ENCODE assay signal across 8 cellular contexts in the genomic region with DNA sequence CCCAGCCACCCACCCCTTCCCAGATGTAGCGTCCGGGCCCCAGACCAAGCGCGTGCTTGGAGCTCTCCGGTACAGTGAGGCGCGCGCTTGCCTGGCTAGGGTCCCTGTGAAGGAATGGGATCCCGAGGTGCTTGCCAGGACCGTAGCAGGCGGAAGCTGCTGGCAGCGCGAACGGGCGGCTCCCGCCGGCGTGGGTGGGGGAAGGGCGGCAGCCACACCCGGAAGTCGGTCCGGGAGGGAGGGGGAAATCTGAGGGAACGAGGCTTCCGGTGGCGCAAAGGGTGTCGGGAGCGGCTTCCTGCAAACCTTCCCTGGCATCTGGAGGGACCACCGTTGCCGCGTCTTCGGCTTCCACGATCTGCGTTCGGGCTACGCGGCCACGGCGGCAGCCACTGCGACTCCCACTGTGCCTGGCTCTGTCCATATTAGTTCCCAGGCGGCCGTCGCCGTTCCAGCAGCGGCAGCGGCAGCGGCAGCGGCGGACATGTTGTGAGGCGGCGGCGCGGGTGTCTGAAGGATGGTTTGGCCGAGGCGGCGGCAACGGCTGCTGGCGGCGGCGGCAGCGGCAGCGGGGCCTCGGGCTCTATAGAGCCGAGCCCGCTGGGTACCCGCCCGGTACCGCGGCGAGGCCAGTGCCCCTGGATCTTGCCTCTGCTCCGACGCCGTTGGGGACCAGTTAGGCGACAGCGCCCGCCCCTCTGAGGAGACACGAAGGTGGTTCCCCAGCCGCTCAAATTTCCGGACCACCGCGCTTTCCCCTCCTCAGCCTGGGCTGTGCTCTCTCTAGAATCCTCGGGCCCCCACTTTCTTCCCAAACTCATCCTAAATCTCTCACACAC. TPM values are rescaled to one million over a fixed set of nuclear protein-coding genes. Genes with fewer than 3 reads are reported as not detected.
DNase-seq lines count a peak whose midpoint lies in the region; ATAC-seq lines count a peak whose summit lies in the region.

A gene (plus strand): TSS at position 275 of the 839 bp plus-strand sequence. CDS start 739 bp downstream, outside the sequence.

- H3K27me3 ChIP-seq in endocrine pancreas (ENCODE audit: control insufficient read depth, insufficient read depth, low read length) (no peaks in the 10 kb centered on the region), mesendoderm (ENCODE audit: insufficient read depth, low read length, poor library complexity) (no peaks in the 10 kb centered on the region)

- H3K4me2 ChIP-seq in mesendoderm (ENCODE audit: low read length), result peak within 1 kb of the TSS; percentile 32

- peak within 1 kb of the TSS; percentile 77 for H3K4ac ChIP-seq in mesendoderm (ENCODE audit: low read depth, low read length)

- peak within 1 kb of the TSS; percentile 99 for H3K4me3 ChIP-seq in endocrine pancreas (ENCODE audit: control insufficient read depth, insufficient read depth, low read length)
- peak within 1 kb of the TSS; percentile 72 for H3K4me3 ChIP-seq in mesendoderm (ENCODE audit: low read length)

- no peak within 1 kb of the TSS for H3K23ac ChIP-seq in mesendoderm (ENCODE audit: low read length)

- no peak within 1 kb of the TSS for H2BK15ac ChIP-seq in mesendoderm (replicated peaks; ENCODE audit: low read depth)

- H3K27ac ChIP-seq in mesendoderm (ENCODE audit: low read depth, low read length), result peak within 1 kb of the TSS; percentile 98

- DNase-seq in Caki2 (ENCODE audit: low read depth) (peak; percentile 83), HUDEP-2 (lab: John Stamatoyannopoulos, UW; ENCODE audit: unreplicated experiment in 76 of 76) (peak in 75 of 76 experiments; percentile 49 to 93 (median 85)), NOMO-1 treated with dmso at 0.1 percent for 144 hours (lab: John Stamatoyannopoulos, UW; ENCODE audit: unreplicated experiment) (peak; percentile 72), mesendoderm (peak; percentile 97)
- peak; percentile 68 for DNase-seq in activated CD8-positive, alpha-beta memory T cell treated with anti-CD3 and anti-CD28 coated beads, Interleukin-2, amount 50 U/mL, for 1 hour (ENCODE audit: extremely low read depth)
- DNase-seq in stimulated activated CD8-positive, alpha-beta memory T cell treated with anti-CD3 and anti-CD28 coated beads, Interleukin-12 subunit alpha, Interleukin-12 subunit beta, amount 100 ng/mL, for 4 hours (ENCODE audit: low read depth), result peak; percentile 86

- peaks cover 33% of the 10 kb centered on the region for H3K79me2 ChIP-seq in mesendoderm (ENCODE audit: control insufficient read depth, insufficient read depth, low read length)

- H3K9me3 ChIP-seq in endocrine pancreas (ENCODE audit: control insufficient read depth, low read length), result no peaks in the 10 kb centered on the region

- H3K56ac ChIP-seq in mesendoderm (ENCODE audit: low read length), result peak within 1 kb of the TSS; percentile 99

- peak; percentile 84 for ATAC-seq in GM21381 (IDR thresholded peaks at IDR 0.05; ENCODE audit: unreplicated experiment)

- H4K5ac ChIP-seq in mesendoderm (ENCODE audit: low read length), result peak within 1 kb of the TSS; percentile 90

- H3K36me3 ChIP-seq in endocrine pancreas (ENCODE audit: control insufficient read depth, insufficient read depth, low read length) (no peaks in the 10 kb centered on the region), mesendoderm (ENCODE audit: control insufficient read depth, insufficient read depth, low read length) (no peaks in the 10 kb centered on the region)

- H3K4me1 ChIP-seq in endocrine pancreas (ENCODE audit: control insufficient read depth, insufficient read depth, low read length), result peaks cover 22% of the 10 kb centered on the region
- peaks cover under 1% of the 10 kb centered on the region for H3K4me1 ChIP-seq in mesendoderm (ENCODE audit: control insufficient read depth, low read depth, low read length)

- H3K79me1 ChIP-seq in mesendoderm (ENCODE audit: low read length), result no peaks in the 10 kb centered on the region

- H3K9ac ChIP-seq in endocrine pancreas (ENCODE audit: control insufficient read depth, insufficient read depth, low read length) (peak within 1 kb of the TSS; percentile 97), mesendoderm (ENCODE audit: low read length) (peak within 1 kb of the TSS; percentile 97)

- peak within 1 kb of the TSS; percentile 89 for H2BK5ac ChIP-seq in mesendoderm (ENCODE audit: low read length)

- H2AK5ac ChIP-seq in mesendoderm (ENCODE audit: low read length), result no peak within 1 kb of the TSS

- WGBS in mesendoderm (ENCODE audit: extremely low coverage, insufficient coverage, low lambda C conversion rate), result no CpG with 5 or more reads among the region's 81 CpGs

- peak within 1 kb of the TSS; percentile 8 for H2BK120ac ChIP-seq in mesendoderm (ENCODE audit: low read depth, low read length)

- H3K18ac ChIP-seq in mesendoderm (ENCODE audit: low read length), result peak within 1 kb of the TSS; percentile 75

- in situ Hi-C loops in Caki2 (cut with HindIII; ENCODE audit: low pct_unique_long_range_greater_than_20kb, low sequenced_read_pairs), result no loop called here

- H4K8ac ChIP-seq in mesendoderm (ENCODE audit: low read depth, low read length), result no peak within 1 kb of the TSS

RNA-seq across cellular contexts. Expression of the gene that starts here (rescaled TPM):
- total RNA-seq in Caki2 (2014; rRNA removed; shearing (Covaris generic); ENCODE audit: low replicate concordance), result 32.3 and 48.9 TPM in 2 replicates
- 40.7 TPM for polyA plus RNA-seq in mesendoderm (2013, experiment 1 of 2)
- 39.8 TPM for polyA plus RNA-seq in mesendoderm (2013, experiment 2 of 2)

Comparison
In these comparisons a context has a peak if more than half of its experiments do, and no peak if none do; other contexts are left out.
1. Peak in every context shown above with its lines: DNase-seq, ATAC-seq, H3K4me3 ChIP-seq and H3K27ac ChIP-seq.